In the genomic region with DNA sequence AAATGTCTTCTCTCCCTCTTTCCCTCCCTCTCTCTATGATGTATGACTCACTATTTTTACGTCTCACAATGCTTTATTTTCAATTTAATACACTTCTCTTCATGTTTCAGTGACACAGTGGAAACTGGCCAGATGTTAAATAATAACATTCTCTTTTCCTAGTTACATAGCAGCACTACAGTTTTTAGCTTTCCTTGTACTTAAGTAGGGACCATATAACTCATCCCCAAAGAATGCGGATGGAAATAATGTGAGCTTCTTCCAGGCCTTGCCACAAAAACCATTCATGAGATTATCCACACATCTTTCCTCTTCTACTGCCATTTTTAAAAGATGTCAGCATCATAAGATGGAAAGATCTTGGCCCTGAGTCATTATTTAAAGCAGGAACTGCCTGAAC, we compare ENCODE assay signal across 12 cellular contexts.
DNase-seq lines count a peak whose midpoint lies in the region; FAIRE-seq and TF ChIP-seq lines count a peak whose summit lies in the region.
"Had no signal": no experiment of that assay in that cellular context is flagged by ENCODE, and none has a peak within 500 bp of the region (broad histone marks: within the 10 kb centered on the region; RNA-seq: fewer than 3 reads in every experiment).

No MANE protein-coding gene starts in this region.

- intact Hi-C loops in adrenal gland (cut with DNase I) = no loop called here

- FAIRE-seq in GM12892 (lab: Jason Lieb, UNC) = no peak
- FAIRE-seq: kidney had no signal

- H3K36me3 ChIP-seq in adipocyte (ENCODE audit: control insufficient read depth, insufficient read depth, low read length, severe bottlenecking) (no peaks in the 10 kb centered on the region), adrenal gland (replicated peaks in 1 of 2) (no peaks in the 10 kb centered on the region)
- H3K36me3 ChIP-seq: gastroesophageal sphincter had no signal

- H3K27me3 ChIP-seq in adipocyte (replicated peaks; ENCODE audit: control insufficient read depth, insufficient read depth, low read length) (no peaks in the 10 kb centered on the region), adrenal gland (no peaks in the 10 kb centered on the region)
- H3K27me3 ChIP-seq: gastroesophageal sphincter had no signal

- H3K9ac ChIP-seq in adipocyte (ENCODE audit: low read length) = no peak overlapping the region

- TF ChIP-seq POLR2A in GM12892 (IDR thresholded peaks at IDR 0.05; ENCODE audit: low read depth, low read length) (no peak), adrenal gland (IDR thresholded peaks at IDR 0.05) (no peak)

- TF ChIP-seq CTCF in fibroblast of the aortic adventitia (IDR thresholded peaks at IDR 0.05; ENCODE audit: insufficient read depth, low read length) = no peak
- no peak for TF ChIP-seq CTCF in adrenal gland (IDR thresholded peaks at IDR 0.05)

- H3K4me1 ChIP-seq in adipocyte (ENCODE audit: control insufficient read depth, insufficient read depth, low read length) (no peaks in the 10 kb centered on the region), adrenal gland (replicated peaks in 1 of 2) (no peaks in the 10 kb centered on the region)
- H3K4me1 ChIP-seq: gastroesophageal sphincter had no signal

- H3K9me3 ChIP-seq in adipocyte (ENCODE audit: control insufficient read depth, low read length) (no peaks in the 10 kb centered on the region), adrenal gland (replicated peaks in 1 of 3) (no peaks in the 10 kb centered on the region)
- H3K9me3 ChIP-seq: gastroesophageal sphincter had no signal

- no peak overlapping the region for H3K27ac ChIP-seq in adrenal gland
- H3K27ac ChIP-seq: gastroesophageal sphincter had no signal

- H3K4me3 ChIP-seq in adipocyte (ENCODE audit: low read length) = no peak overlapping the region
- no peak overlapping the region for H3K4me3 ChIP-seq in fibroblast of the aortic adventitia (ENCODE audit: low read depth, low read length)
- H3K4me3 ChIP-seq in adrenal gland = no peak overlapping the region
- H3K4me3 ChIP-seq: gastroesophageal sphincter had no signal

- WGBS in adrenal gland, 4 donors = 66 to 76% (median 69%) methylated on average over 2 of the region's 2 CpGs

- peak; percentile 55 for DNase-seq in H4 (ENCODE audit: low spot score)
- DNase-seq in adipocyte (ENCODE audit: low read depth) = peak; percentile 80
- peak; percentile 86 for DNase-seq in fibroblast of the aortic adventitia (ENCODE audit: low read depth)
- DNase-seq in stromal cell of bone marrow (ENCODE audit: low read depth) = peak; percentile 70
- no peak for DNase-seq in NCI-H2107 treated with DMSO at 0.1 percent for 48 hours (lab: John Stamatoyannopoulos, UW; ENCODE audit: unreplicated experiment)
- DNase-seq in GM12892 (ENCODE audit: insufficient read length) = no peak
- DNase-seq in adrenal gland = no peak
- DNase-seq: activated CD4-positive, alpha-beta T cell treated with anti-CD3 and anti-CD28 coated beads, Interleukin-2, amount 50 U/mL, for 48 hours; activated gamma-delta T cell; kidney; natural killer cell had no signal

Comparison
In these comparisons a context has a peak if more than half of its experiments do, and no peak if none do; other contexts are left out.
1. DNase-seq: peak in H4 (single experiment), adipocyte (single experiment), fibroblast of the aortic adventitia (single experiment) and stromal cell of bone marrow (single experiment); none in NCI-H2107 treated with DMSO at 0.1 percent for 48 hours (single experiment), GM12892 (single experiment) and adrenal gland (0 of 7).